ENCODE assay signal across 7 cellular contexts in the genomic region with DNA sequence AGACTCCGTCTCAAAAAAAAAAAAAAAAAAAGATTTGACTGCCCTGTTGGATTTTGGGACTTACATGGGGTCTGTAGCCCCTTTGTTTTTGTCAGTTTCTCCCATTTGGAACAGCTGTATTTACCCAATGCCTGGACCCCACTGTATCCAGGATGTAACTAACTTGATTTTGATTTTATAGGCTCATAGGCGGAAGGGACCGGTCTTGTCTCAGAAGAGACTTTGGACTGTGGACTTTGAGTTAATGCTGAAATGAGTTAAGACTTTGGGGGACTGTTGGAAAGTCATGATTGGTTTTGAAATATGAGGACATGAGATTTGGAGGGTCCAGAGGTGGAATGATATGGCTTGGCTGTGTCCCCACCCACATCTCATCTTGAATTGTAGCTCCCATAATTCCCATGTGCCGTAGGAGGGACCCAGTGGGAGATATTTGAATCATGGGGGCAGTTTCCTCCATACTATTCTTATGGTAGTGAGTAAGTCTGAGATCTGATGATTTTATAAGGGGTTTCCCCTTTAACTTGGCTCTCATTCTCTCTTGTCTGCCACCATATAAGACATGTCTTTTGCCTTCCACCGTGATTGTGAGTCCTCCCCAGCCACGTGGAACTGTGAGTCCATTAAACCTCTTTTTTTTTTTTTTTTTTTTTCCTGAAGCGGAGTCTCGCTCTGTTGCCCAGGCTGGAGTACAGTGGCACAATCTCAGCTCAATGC. TPM values are rescaled to one million over a fixed set of nuclear protein-coding genes. Genes with fewer than 3 reads are reported as not detected.
DNase-seq lines count a peak whose midpoint lies in the region; ATAC-seq, FAIRE-seq and TF ChIP-seq lines count a peak whose summit lies in the region.
"Not testable (repeated sequence)": the region's sequence is repeated elsewhere in the genome, so short reads cannot be mapped to it uniquely, and the experiment has no call there.

No MANE protein-coding gene starts in this region.

- not testable (repeated sequence) for DNase-seq in GM18507 (ENCODE audit: extremely low spot score, insufficient read length, low read depth); activated CD4-positive, alpha-beta memory T cell treated with anti-CD3 and anti-CD28 coated beads for 36 hours; activated T-helper 1 cell treated with anti-CD3 and anti-CD28 coated beads, Interleukin-12 subunit alpha, Interleukin-12 subunit beta, Interleukin-2, Interleukin-4 antibody, amounts not matched to agents 30 ng/mL and 10 ng/mL and 1 ng/mL, durations not matched to agents 14 hours and 24 hours and 36 hours (ENCODE audit: low spot score); activated naive CD4-positive, alpha-beta T cell treated with anti-CD3 and anti-CD28 coated beads, Interleukin-2, amount 50 U/mL, for 72 hours (ENCODE audit: low spot score in 2 of 2); endodermal cell; naive thymus-derived CD4-positive, alpha-beta T cell
- DNase-seq in small intestine = peak; percentile 69

- peak in 1 of 2 donors; percentile 87 for ATAC-seq in activated naive CD4-positive, alpha-beta T cell treated with anti-CD3 and anti-CD28 coated beads, Interleukin-2, amount 50 U/mL, for 72 hours
- ATAC-seq in naive thymus-derived CD4-positive, alpha-beta T cell = not testable (repeated sequence)

- H3K27me3 ChIP-seq in endodermal cell (ENCODE audit: control insufficient read depth, insufficient read depth, low read length, poor library complexity, severe bottlenecking); naive thymus-derived CD4-positive, alpha-beta T cell (ENCODE audit: control insufficient read depth in 2 of 2, insufficient read depth in 2 of 2, low read length in 2 of 2); small intestine (ENCODE audit: control insufficient read depth in 2 of 2, insufficient read depth in 2 of 2, low read length in 2 of 2): not testable (repeated sequence)

- H3K36me3 Mint-ChIP-seq in activated CD4-positive, alpha-beta memory T cell treated with anti-CD3 and anti-CD28 coated beads for 36 hours = peaks cover 34% of the 10 kb centered on the region
- H3K36me3 Mint-ChIP-seq in activated T-helper 1 cell treated with anti-CD3 and anti-CD28 coated beads, Interleukin-12 subunit alpha, Interleukin-12 subunit beta, Interleukin-2, Interleukin-4 antibody, amounts not matched to agents 30 ng/mL and 10 ng/mL and 1 ng/mL, durations not matched to agents 14 hours and 24 hours and 36 hours (ENCODE audit: low read depth) = peaks cover 34% of the 10 kb centered on the region
- H3K36me3 Mint-ChIP-seq in activated naive CD4-positive, alpha-beta T cell treated with anti-CD3 and anti-CD28 coated beads, Interleukin-2, amount 50 U/mL, for 72 hours = peaks cover 15 to 46% of the 10 kb centered on the region in 2 donors
- peaks cover 47% of the 10 kb centered on the region for H3K36me3 Mint-ChIP-seq in endodermal cell (ENCODE audit: low read depth)
- H3K36me3 Mint-ChIP-seq in naive thymus-derived CD4-positive, alpha-beta T cell = peaks cover 12 to 48% (median 40%) of the 10 kb centered on the region in 5 donors

- intact Hi-C loops in activated CD4-positive, alpha-beta memory T cell treated with anti-CD3 and anti-CD28 coated beads for 36 hours (cut with micrococcal nuclease) = not testable (repeated sequence)
- intact Hi-C loops in activated T-helper 1 cell treated with anti-CD3 and anti-CD28 coated beads, Interleukin-12 subunit alpha, Interleukin-12 subunit beta, Interleukin-2, Interleukin-4 antibody, amounts not matched to agents 30 ng/mL and 10 ng/mL and 1 ng/mL, durations not matched to agents 14 hours and 24 hours and 36 hours (cut with micrococcal nuclease) = loop anchor here (1.0 kb wide), 2 partner anchors 8 to 21 kb away; no protein-coding TSS in a partner anchor
- intact Hi-C loops in naive thymus-derived CD4-positive, alpha-beta T cell (cut with micrococcal nuclease) = loop anchor here in 1 of 2 donors (2.0 kb wide), 1 partner anchor 15 kb away; no protein-coding TSS in a partner anchor

- H3K9me3 Mint-ChIP-seq in activated CD4-positive, alpha-beta memory T cell treated with anti-CD3 and anti-CD28 coated beads for 36 hours = peaks cover 35% of the 10 kb centered on the region
- peaks cover 25% of the 10 kb centered on the region for H3K9me3 Mint-ChIP-seq in activated T-helper 1 cell treated with anti-CD3 and anti-CD28 coated beads, Interleukin-12 subunit alpha, Interleukin-12 subunit beta, Interleukin-2, Interleukin-4 antibody, amounts not matched to agents 30 ng/mL and 10 ng/mL and 1 ng/mL, durations not matched to agents 14 hours and 24 hours and 36 hours
- H3K9me3 Mint-ChIP-seq in activated naive CD4-positive, alpha-beta T cell treated with anti-CD3 and anti-CD28 coated beads, Interleukin-2, amount 50 U/mL, for 72 hours = peaks cover 13 to 15% of the 10 kb centered on the region in 2 donors
- H3K9me3 Mint-ChIP-seq in endodermal cell = peaks cover 36% of the 10 kb centered on the region
- H3K9me3 Mint-ChIP-seq in naive thymus-derived CD4-positive, alpha-beta T cell = peaks cover 0 to 30% (median 13%) of the 10 kb centered on the region in 11 donors

- not testable (repeated sequence) for H3K9ac ChIP-seq in endodermal cell (ENCODE audit: extremely low read depth, low read length, poor library complexity, severe bottlenecking)

- H3K4me1 Mint-ChIP-seq in activated CD4-positive, alpha-beta memory T cell treated with anti-CD3 and anti-CD28 coated beads for 36 hours (ENCODE audit: low read depth) = peaks cover 72% of the 10 kb centered on the region
- H3K4me1 Mint-ChIP-seq in activated T-helper 1 cell treated with anti-CD3 and anti-CD28 coated beads, Interleukin-12 subunit alpha, Interleukin-12 subunit beta, Interleukin-2, Interleukin-4 antibody, amounts not matched to agents 30 ng/mL and 10 ng/mL and 1 ng/mL, durations not matched to agents 14 hours and 24 hours and 36 hours (ENCODE audit: low read depth) = peaks cover 57% of the 10 kb centered on the region
- not testable (repeated sequence) for H3K4me1 Mint-ChIP-seq in endodermal cell
- peaks cover 26 to 70% (median 64%) of the 10 kb centered on the region in 7 donors for H3K4me1 Mint-ChIP-seq in naive thymus-derived CD4-positive, alpha-beta T cell

- peak overlapping the region; percentile 63 for H3K27ac Mint-ChIP-seq in activated CD4-positive, alpha-beta memory T cell treated with anti-CD3 and anti-CD28 coated beads for 36 hours
- not testable (repeated sequence) for H3K27ac Mint-ChIP-seq in activated T-helper 1 cell treated with anti-CD3 and anti-CD28 coated beads, Interleukin-12 subunit alpha, Interleukin-12 subunit beta, Interleukin-2, Interleukin-4 antibody, amounts not matched to agents 30 ng/mL and 10 ng/mL and 1 ng/mL, durations not matched to agents 14 hours and 24 hours and 36 hours
- H3K27ac Mint-ChIP-seq in activated naive CD4-positive, alpha-beta T cell treated with anti-CD3 and anti-CD28 coated beads, Interleukin-2, amount 50 U/mL, for 72 hours = peak overlapping the region; percentile 23 to 44
- peak overlapping the region; percentile 10 for H3K27ac Mint-ChIP-seq in endodermal cell
- H3K27ac Mint-ChIP-seq in naive thymus-derived CD4-positive, alpha-beta T cell = peak overlapping the region in 7 of 9 donors; percentile 51 to 83 (median 53)

- not testable (repeated sequence) for H3K4me3 Mint-ChIP-seq in activated CD4-positive, alpha-beta memory T cell treated with anti-CD3 and anti-CD28 coated beads for 36 hours; endodermal cell
- H3K4me3 Mint-ChIP-seq in activated T-helper 1 cell treated with anti-CD3 and anti-CD28 coated beads, Interleukin-12 subunit alpha, Interleukin-12 subunit beta, Interleukin-2, Interleukin-4 antibody, amounts not matched to agents 30 ng/mL and 10 ng/mL and 1 ng/mL, durations not matched to agents 14 hours and 24 hours and 36 hours = peak overlapping the region; percentile 4
- peak overlapping the region in 2 of 10 donors; percentile 32 to 54 for H3K4me3 Mint-ChIP-seq in naive thymus-derived CD4-positive, alpha-beta T cell

- not testable (repeated sequence) for H3K27me3 Mint-ChIP-seq in activated CD4-positive, alpha-beta memory T cell treated with anti-CD3 and anti-CD28 coated beads for 36 hours; activated T-helper 1 cell treated with anti-CD3 and anti-CD28 coated beads, Interleukin-12 subunit alpha, Interleukin-12 subunit beta, Interleukin-2, Interleukin-4 antibody, amounts not matched to agents 30 ng/mL and 10 ng/mL and 1 ng/mL, durations not matched to agents 14 hours and 24 hours and 36 hours (ENCODE audit: insufficient read depth); endodermal cell (ENCODE audit: insufficient read depth); naive thymus-derived CD4-positive, alpha-beta T cell

- 95 to 100% methylated on average over 3 to 8 of the region's 8 CpGs for WGBS in endodermal cell (ENCODE audit: insufficient coverage in 1 of 2, insufficient read length in 1 of 2), 2 experiments
- WGBS in small intestine, 3 donors = 61 to 85% (median 71%) methylated on average over 7 to 8 of the region's 8 CpGs

- peaks cover 15% of the 10 kb centered on the region for H3K36me3 ChIP-seq in endodermal cell (ENCODE audit: control insufficient read depth, insufficient read depth, low read length)
- H3K36me3 ChIP-seq in naive thymus-derived CD4-positive, alpha-beta T cell (ENCODE audit: control insufficient read depth in 2 of 3, insufficient read depth in 3 of 3, low read length in 3 of 3) = peaks cover 0 to 11% (median 0%) of the 10 kb centered on the region in 3 experiments
- not testable (repeated sequence) for H3K36me3 ChIP-seq in small intestine (ENCODE audit: control insufficient read depth in 2 of 2, insufficient read depth in 2 of 2, low read length in 2 of 2)

- H3K9me3 ChIP-seq in endodermal cell (ENCODE audit: control insufficient read depth, low read length) = peaks cover 33% of the 10 kb centered on the region
- H3K9me3 ChIP-seq in naive thymus-derived CD4-positive, alpha-beta T cell (ENCODE audit: control insufficient read depth in 2 of 3, low read length in 3 of 3); small intestine (ENCODE audit: control insufficient read depth, low read depth): not testable (repeated sequence)

- POLR2A ChIA-PET in activated CD4-positive, alpha-beta memory T cell treated with anti-CD3 and anti-CD28 coated beads for 36 hours (lab: Charles Lee) = not testable (repeated sequence)
- POLR2A ChIA-PET in naive thymus-derived CD4-positive, alpha-beta T cell (lab: Charles Lee) = interaction anchor here (0.7 to 1.2 kb wide), 3 partner anchors 9 to 117 kb away, joined by 3 read pairs; no protein-coding TSS in a partner anchor

- H3K27ac ChIP-seq in endodermal cell (ENCODE audit: low read depth, low read length); naive thymus-derived CD4-positive, alpha-beta T cell (ENCODE audit: low read depth, low read length); small intestine (ENCODE audit: low read depth in 1 of 2, low read length in 1 of 2): not testable (repeated sequence)

- FAIRE-seq in GM18507 (lab: Jason Lieb, UNC) = peak; percentile 12
- FAIRE-seq in small intestine (lab: Jason Lieb, UNC) = not testable (repeated sequence)

- CTCF ChIA-PET in activated CD4-positive, alpha-beta memory T cell treated with anti-CD3 and anti-CD28 coated beads for 36 hours (lab: Charles Lee); naive thymus-derived CD4-positive, alpha-beta T cell (lab: Charles Lee): not testable (repeated sequence)

- not testable (repeated sequence) for H3K4me1 ChIP-seq in endodermal cell (ENCODE audit: control insufficient read depth, insufficient read depth, low read length); small intestine (ENCODE audit: control insufficient read depth in 2 of 2, insufficient read depth in 1 of 2, low read depth in 1 of 2, low read length in 1 of 2)
- peaks cover 6 to 20% of the 10 kb centered on the region in 2 donors for H3K4me1 ChIP-seq in naive thymus-derived CD4-positive, alpha-beta T cell (ENCODE audit: control insufficient read depth in 2 of 2, insufficient read depth in 2 of 2, low read length in 2 of 2)

- not testable (repeated sequence) for TF ChIP-seq CTCF in endodermal cell (conservative IDR thresholded peaks at IDR 0.05)

- not testable (repeated sequence) for H3K4me3 ChIP-seq in endodermal cell (ENCODE audit: low read length); naive thymus-derived CD4-positive, alpha-beta T cell (ENCODE audit: low read length); small intestine (ENCODE audit: low read depth in 1 of 2, low read length in 2 of 2)

RNA-seq across cellular contexts. Expression of a gene that starts 42.2 kb away (rescaled TPM):
- 10 to 100 TPM; 92.3 to 93.3 TPM for total RNA-seq in activated CD4-positive, alpha-beta memory T cell treated with anti-CD3 and anti-CD28 coated beads for 36 hours
- total RNA-seq in activated T-helper 1 cell treated with anti-CD3 and anti-CD28 coated beads, Interleukin-12 subunit alpha, Interleukin-12 subunit beta, Interleukin-2, Interleukin-4 antibody, amounts not matched to agents 30 ng/mL and 10 ng/mL and 1 ng/mL, durations not matched to agents 14 hours and 24 hours and 36 hours = 30.1 and 36.6 TPM in 2 replicates
- total RNA-seq in activated naive CD4-positive, alpha-beta T cell treated with anti-CD3 and anti-CD28 coated beads, Interleukin-2, amount 50 U/mL, for 72 hours = 100 to 1,000 TPM in 1 of 2 donors, 10 to 100 TPM in 1; 60.3 to 123 TPM
- 100 to 1,000 TPM; 183 to 241 TPM for total RNA-seq in endodermal cell
- polyA plus RNA-seq in endodermal cell (2013, experiment 1 of 2) = 105 TPM
- 104 TPM for polyA plus RNA-seq in endodermal cell (2013, experiment 2 of 2)
- 100 to 1,000 TPM; 281 to 463 (median 342) TPM for total RNA-seq in naive thymus-derived CD4-positive, alpha-beta T cell
- 100 to 1,000 TPM; 502 to 535 TPM for polyA plus RNA-seq in naive thymus-derived CD4-positive, alpha-beta T cell
- polyA plus RNA-seq in small intestine = 100 to 1,000 TPM in 1 of 3 donors, 10 to 100 TPM in 2; 63.7 to 123 (median 74.8) TPM
